In the genomic region with DNA sequence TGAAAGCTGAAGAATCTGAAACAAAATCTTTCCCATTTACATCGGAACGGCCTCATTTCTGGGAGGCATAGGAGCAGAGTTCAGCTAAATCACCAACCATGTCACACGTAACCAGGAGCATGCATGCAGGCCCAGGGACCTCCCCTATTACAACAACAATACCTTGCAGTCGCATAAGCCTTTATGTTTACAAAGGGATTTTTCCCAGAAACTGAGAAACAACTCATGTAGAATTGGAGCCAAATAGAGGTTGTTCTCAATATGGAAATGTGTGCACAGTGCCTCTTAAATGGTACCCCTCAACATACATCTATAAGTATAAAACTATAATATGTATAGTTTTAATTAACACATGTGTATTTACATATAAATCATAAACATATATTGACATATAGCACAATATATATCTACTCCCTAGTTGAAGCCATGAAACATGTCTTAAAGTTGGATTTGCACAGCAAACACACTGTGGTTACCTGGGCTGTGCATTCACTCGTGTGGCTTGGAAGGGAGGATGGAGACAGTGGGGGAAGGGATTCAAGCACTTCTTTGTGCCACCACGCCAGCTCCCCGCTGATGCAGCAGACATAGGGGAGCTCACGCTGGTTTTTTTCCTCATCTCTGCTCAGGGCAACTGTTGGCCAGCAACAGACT, we compare ENCODE assay signal across 15 cellular contexts. TPM values are rescaled to one million over a fixed set of nuclear protein-coding genes. Genes with fewer than 3 reads are reported as not detected.
A peak's percentile ranks its signal among the peaks of the same experiment; 100 is the strongest.
DNase-seq lines count a peak whose midpoint lies in the region; ATAC-seq and TF ChIP-seq lines count a peak whose summit lies in the region.
"Had no signal": no experiment of that assay in that cellular context is flagged by ENCODE, and none has a peak within 500 bp of the region (broad histone marks: within the 10 kb centered on the region; RNA-seq: fewer than 3 reads in every experiment).

No MANE protein-coding gene starts in this region.

- H4K8ac ChIP-seq in mesendoderm (ENCODE audit: low read depth, low read length): no peak overlapping the region

- H3K79me2 ChIP-seq in mesendoderm (ENCODE audit: control insufficient read depth, insufficient read depth, low read length): no peaks in the 10 kb centered on the region

- whole genome bisulfite sequencing in mesendoderm (ENCODE audit: extremely low coverage, insufficient coverage, low lambda C conversion rate): no CpG with 5 or more reads among the region's 8 CpGs

- H3K18ac ChIP-seq in mesendoderm (ENCODE audit: low read length): no peak overlapping the region

- H2BK15ac ChIP-seq in mesendoderm (replicated peaks; ENCODE audit: low read depth): no peak overlapping the region

- no peak overlapping the region for H3K23ac ChIP-seq in mesendoderm (ENCODE audit: low read length)

- H3K4me3 Mint-ChIP-seq in activated T-cell treated with anti-CD3 and anti-CD28 coated beads, Interleukin-2, amount 50 U/mL, for 72 hours: peak overlapping the region in 1 of 2 donors; percentile 25
- no peak overlapping the region for H3K4me3 Mint-ChIP-seq in stimulated activated naive CD8-positive, alpha-beta T cell treated with anti-CD3 and anti-CD28 coated beads, Interleukin-15, amount 100 ng/mL, for 72 hours

- no peak overlapping the region for H3K4ac ChIP-seq in mesendoderm (ENCODE audit: low read depth, low read length)

- H3K4me1 Mint-ChIP-seq in activated T-cell treated with anti-CD3 and anti-CD28 coated beads, Interleukin-2, amount 50 U/mL, for 72 hours (ENCODE audit: low read depth): peaks cover 54% of the 10 kb centered on the region
- H3K4me1 Mint-ChIP-seq in stimulated activated naive CD8-positive, alpha-beta T cell treated with anti-CD3 and anti-CD28 coated beads, Interleukin-15, amount 100 ng/mL, for 72 hours: peaks cover 47% of the 10 kb centered on the region

- H3K4me2 ChIP-seq in mesendoderm (ENCODE audit: low read length): no peak overlapping the region

- no peak overlapping the region for H3K4me3 ChIP-seq in mesendoderm (ENCODE audit: low read length)
- H3K4me3 ChIP-seq in dorsolateral prefrontal cortex: no peak overlapping the region
- H3K4me3 ChIP-seq: heart left ventricle, ovary had no signal

- H3K56ac ChIP-seq in mesendoderm (ENCODE audit: low read length): no peak overlapping the region

- intact Hi-C loops in dorsolateral prefrontal cortex (cut with DNase I): no loop called here

- DNase-seq in activated T-cell treated with anti-CD3 and anti-CD28 coated beads, Interleukin-2, amount 50 U/mL, for 72 hours: no peak
- no peak for DNase-seq in activated T-cell treated with anti-CD3 and anti-CD28 coated beads, Interleukin-2, amount 50 U/mL, for 1 hour
- DNase-seq in stimulated activated naive CD8-positive, alpha-beta T cell treated with anti-CD3 and anti-CD28 coated beads, Interleukin-15, amount 100 ng/mL, for 72 hours: no peak
- no peak for DNase-seq in mesendoderm
- no peak for DNase-seq in omental fat pad (ENCODE audit: low spot score)
- no peak for DNase-seq in dorsolateral prefrontal cortex
- DNase-seq: activated CD4-positive, alpha-beta T cell treated with anti-CD3 and anti-CD28 coated beads, Interleukin-2, amount 50 U/mL, for 4 hours; DMS79; NCI-H1092; ovary; stimulated activated CD4-positive, alpha-beta T cell treated with anti-CD3 and anti-CD28 coated beads, Interleukin-2, amount 100 ng/mL, for 48 hours had no signal

- no peak overlapping the region for H4K5ac ChIP-seq in mesendoderm (ENCODE audit: low read length)

- H3K27ac ChIP-seq in angular gyrus (ENCODE audit: low read depth, low read length) (peak overlapping the region; percentile 50), mesendoderm (ENCODE audit: low read depth, low read length) (no peak overlapping the region), dorsolateral prefrontal cortex (peak overlapping the region in 1 of 59 donors; percentile 20)
- H3K27ac ChIP-seq: ovary had no signal

- H3K36me3 Mint-ChIP-seq in activated T-cell treated with anti-CD3 and anti-CD28 coated beads, Interleukin-2, amount 50 U/mL, for 72 hours (ENCODE audit: insufficient read depth in 2 of 2): peaks cover 12 to 16% of the 10 kb centered on the region in 2 donors

- H3K9ac ChIP-seq in mesendoderm (ENCODE audit: low read length): no peak overlapping the region

- H2BK120ac ChIP-seq in mesendoderm (ENCODE audit: low read depth, low read length): no peak overlapping the region

- peaks cover 18% of the 10 kb centered on the region for H3K36me3 ChIP-seq in mesendoderm (ENCODE audit: control insufficient read depth, insufficient read depth, low read length)
- H3K36me3 ChIP-seq: ovary had no signal

- H3K27me3 ChIP-seq in mesendoderm (ENCODE audit: insufficient read depth, low read length, poor library complexity) (no peaks in the 10 kb centered on the region), dorsolateral prefrontal cortex (no peaks in the 10 kb centered on the region)
- H3K27me3 ChIP-seq: heart left ventricle, ovary had no signal

- peak; percentile 36 to 44 for ATAC-seq in activated T-cell treated with anti-CD3 and anti-CD28 coated beads, Interleukin-2, amount 50 U/mL, for 72 hours (replicated peaks in 1 of 2)
- ATAC-seq in HG02884 (IDR thresholded peaks at IDR 0.05; ENCODE audit: unreplicated experiment) (peak; percentile 22), omental fat pad (ENCODE audit: low FRiP score) (no peak)
- peak; percentile 61 for ATAC-seq in stimulated activated naive CD8-positive, alpha-beta T cell treated with anti-CD3 and anti-CD28 coated beads, Interleukin-15, amount 100 ng/mL, for 72 hours

- H3K4me1 ChIP-seq in mesendoderm (ENCODE audit: control insufficient read depth, low read depth, low read length): peaks cover 5% of the 10 kb centered on the region

- H2BK5ac ChIP-seq in mesendoderm (ENCODE audit: low read length): no peak overlapping the region

- H3K27me3 Mint-ChIP-seq in activated T-cell treated with anti-CD3 and anti-CD28 coated beads, Interleukin-2, amount 50 U/mL, for 72 hours (ENCODE audit: low read depth): no peaks in the 10 kb centered on the region
- H3K27me3 Mint-ChIP-seq in stimulated activated naive CD8-positive, alpha-beta T cell treated with anti-CD3 and anti-CD28 coated beads, Interleukin-15, amount 100 ng/mL, for 72 hours: no peaks in the 10 kb centered on the region

- no peaks in the 10 kb centered on the region for H3K9me3 Mint-ChIP-seq in activated T-cell treated with anti-CD3 and anti-CD28 coated beads, Interleukin-2, amount 50 U/mL, for 72 hours
- H3K9me3 Mint-ChIP-seq in stimulated activated naive CD8-positive, alpha-beta T cell treated with anti-CD3 and anti-CD28 coated beads, Interleukin-15, amount 100 ng/mL, for 72 hours: no peaks in the 10 kb centered on the region

- no peak overlapping the region for H2AK5ac ChIP-seq in mesendoderm (ENCODE audit: low read length)

- H3K27ac Mint-ChIP-seq in activated T-cell treated with anti-CD3 and anti-CD28 coated beads, Interleukin-2, amount 50 U/mL, for 72 hours: no peak overlapping the region
- peak overlapping the region in 1 of 2 donors; percentile 72 for H3K27ac Mint-ChIP-seq in stimulated activated naive CD8-positive, alpha-beta T cell treated with anti-CD3 and anti-CD28 coated beads, Interleukin-15, amount 100 ng/mL, for 72 hours

- no peaks in the 10 kb centered on the region for H3K79me1 ChIP-seq in mesendoderm (ENCODE audit: low read length)

- TF ChIP-seq CTCF in omental fat pad (IDR thresholded peaks at IDR 0.05) (no peak), dorsolateral prefrontal cortex (IDR thresholded peaks at IDR 0.05 in 54 of 56, conservative IDR thresholded peaks at IDR 0.05 in 2 of 56; ENCODE audit: low read depth in 1 of 56, partially characterized antibody in 56 of 56) (no peak)

RNA-seq across cellular contexts. Expression of gene DGKI, which starts 35.0 kb away (rescaled TPM):
- 10 to 100 TPM; 17.8 to 18.2 TPM for total RNA-seq in activated T-cell treated with anti-CD3 and anti-CD28 coated beads, Interleukin-2, amount 50 U/mL, for 72 hours
- polyA plus RNA-seq in mesendoderm (2013, experiment 1 of 2): 0.15 TPM
- polyA plus RNA-seq in mesendoderm (2013, experiment 2 of 2): 0.22 TPM
- 1 to 10 TPM in 3 of 4 donors, under 1 TPM in 1; 0.16 to 4.4 (median 2.1) TPM for total RNA-seq in omental fat pad
- total RNA-seq in dorsolateral prefrontal cortex: 100 to 1,000 TPM in 70 of 120 experiments, 10 to 100 TPM in 50; 46.2 to 154 (median 103) TPM
- total RNA-seq: HT-29 had no signal
